10 cellular contexts compared by ENCODE assay signal in the genomic region with DNA sequence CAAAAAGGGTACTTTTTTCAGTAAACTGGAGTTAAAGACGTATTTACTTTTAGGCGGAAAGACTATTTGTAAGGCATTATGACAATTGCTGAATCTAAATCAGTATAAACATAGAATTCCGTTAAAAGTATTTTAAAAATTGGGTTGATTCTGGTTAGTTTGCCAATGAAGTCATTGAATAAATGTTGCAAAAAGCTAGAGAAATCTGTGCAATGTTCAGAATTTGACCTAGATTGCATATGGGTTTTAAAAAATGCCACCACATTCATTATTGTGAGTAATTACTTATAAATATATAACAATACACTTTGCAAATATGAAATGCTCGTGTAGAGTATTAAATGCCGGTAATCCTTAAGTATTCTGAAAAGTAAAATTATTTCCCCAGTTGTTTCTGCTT.
DNase-seq lines count a peak whose midpoint lies in the region; ATAC-seq and TF ChIP-seq lines count a peak whose summit lies in the region.
"Had no signal": no experiment of that assay in that cellular context is flagged by ENCODE, and none has a peak within 500 bp of the region (broad histone marks: within the 10 kb centered on the region; RNA-seq: fewer than 3 reads in every experiment).

No MANE protein-coding gene starts in this region.

- H3K4me3 ChIP-seq in mammary epithelial cell (replicated peaks in 1 of 3; ENCODE audit: insufficient read depth in 1 of 3, low read depth in 2 of 3, low read length in 3 of 3) (no peak overlapping the region), breast epithelium (no peak overlapping the region), adipocyte (ENCODE audit: low read length) (no peak overlapping the region)
- H3K4me3 ChIP-seq: HAP-1 had no signal

- H3K4me3 Mint-ChIP-seq in mesothelial cell of epicardium, result no peak overlapping the region

- H3K27me3 ChIP-seq in mammary epithelial cell (ENCODE audit: insufficient read depth, low read length) (no peaks in the 10 kb centered on the region), breast epithelium (no peaks in the 10 kb centered on the region), adipocyte (replicated peaks; ENCODE audit: control insufficient read depth, insufficient read depth, low read length) (peaks cover 15% of the 10 kb centered on the region)

- H2AFZ ChIP-seq in mammary epithelial cell (ENCODE audit: low read depth, low read length), result no peak overlapping the region

- TF ChIP-seq CTCF in mammary epithelial cell (conservative IDR thresholded peaks at IDR 0.05 in 1 of 2, IDR thresholded peaks at IDR 0.05 in 1 of 2; ENCODE audit: extremely low read depth in 1 of 2, insufficient read depth in 1 of 2, low read depth in 1 of 2, low read length in 2 of 2), result no peak
- no peak for TF ChIP-seq CTCF in breast epithelium (IDR thresholded peaks at IDR 0.05)
- TF ChIP-seq CTCF in mesothelial cell of epicardium (IDR thresholded peaks at IDR 0.05; ENCODE audit: unreplicated experiment), result no peak

- no peaks in the 10 kb centered on the region for H3K27me3 Mint-ChIP-seq in mesothelial cell of epicardium (ENCODE audit: low read depth)

- H3K9ac ChIP-seq in mammary epithelial cell (ENCODE audit: insufficient read depth, low read length) (no peak overlapping the region), adipocyte (ENCODE audit: low read length) (no peak overlapping the region)

- H3K9me3 ChIP-seq in mammary epithelial cell (replicated peaks; ENCODE audit: insufficient read depth, low read length) (no peaks in the 10 kb centered on the region), breast epithelium (no peaks in the 10 kb centered on the region), adipocyte (ENCODE audit: control insufficient read depth, low read length) (no peaks in the 10 kb centered on the region)
- H3K9me3 ChIP-seq: HAP-1 had no signal

- WGBS in mammary epithelial cell (ENCODE audit: low coverage, missing lambda C conversion rate), result 51% methylated on average over 5 of the region's 5 CpGs

- dilution Hi-C loops in mammary epithelial cell (cut with HindIII; ENCODE audit: low sequenced_read_pairs), result no loop called here

- H3K4me1 Mint-ChIP-seq in mesothelial cell of epicardium, result peaks cover 14% of the 10 kb centered on the region

- H3K36me3 ChIP-seq in mammary epithelial cell (ENCODE audit: insufficient read depth, low read length), result no peaks in the 10 kb centered on the region
- no peaks in the 10 kb centered on the region for H3K36me3 ChIP-seq in breast epithelium
- no peaks in the 10 kb centered on the region for H3K36me3 ChIP-seq in adipocyte (ENCODE audit: control insufficient read depth, insufficient read depth, low read length, severe bottlenecking)
- H3K36me3 ChIP-seq: HAP-1 had no signal

- CTCF ChIA-PET in mammary epithelial cell (lab: Charles Lee; ENCODE audit: low non-redundant PET), result interaction anchor here (1.3 kb wide), 1 partner anchor 88 kb away, joined by 14 read pairs; no protein-coding TSS in a partner anchor

- H3K4me1 ChIP-seq in mammary epithelial cell (ENCODE audit: insufficient read depth, low read length) (no peaks in the 10 kb centered on the region), breast epithelium (no peaks in the 10 kb centered on the region), adipocyte (ENCODE audit: control insufficient read depth, insufficient read depth, low read length) (no peaks in the 10 kb centered on the region)
- H3K4me1 ChIP-seq: HAP-1 had no signal

- peak overlapping the region; percentile 10 for H3K4me2 ChIP-seq in mammary epithelial cell (ENCODE audit: insufficient read depth, low read depth, low read length)

- no peaks in the 10 kb centered on the region for H4K20me1 ChIP-seq in mammary epithelial cell (ENCODE audit: insufficient read depth, low read length)

- H3K27ac Mint-ChIP-seq in mesothelial cell of epicardium, result peak overlapping the region; percentile 36
- H3K27ac Mint-ChIP-seq in activated naive CD4-positive, alpha-beta T cell treated with anti-CD3 and anti-CD28 coated beads, Interleukin-2, amount 50 U/mL, for 72 hours, result no peak overlapping the region

- DNase-seq in mammary epithelial cell (no peak), breast epithelium (ENCODE audit: low spot score in 2 of 2) (no peak), adipocyte (ENCODE audit: low read depth) (peak; percentile 57), mesothelial cell of epicardium (ENCODE audit: low spot score in 2 of 2, unreplicated experiment in 2 of 2) (no peak), hippocampal formation (lab: John Stamatoyannopoulos, UW) (no peak), COLO668 (lab: John Stamatoyannopoulos, UW; ENCODE audit: unreplicated experiment) (no peak)
- no peak for DNase-seq in activated naive CD4-positive, alpha-beta T cell treated with anti-CD3 and anti-CD28 coated beads, Interleukin-2, amount 50 U/mL, for 72 hours (ENCODE audit: low spot score in 2 of 2)
- DNase-seq: 8988T had no signal

- H3K9me3 Mint-ChIP-seq in mesothelial cell of epicardium, result no peaks in the 10 kb centered on the region
- no peaks in the 10 kb centered on the region for H3K9me3 Mint-ChIP-seq in activated naive CD4-positive, alpha-beta T cell treated with anti-CD3 and anti-CD28 coated beads, Interleukin-2, amount 50 U/mL, for 72 hours

- no peaks in the 10 kb centered on the region for H3K79me2 ChIP-seq in mammary epithelial cell (ENCODE audit: insufficient read depth, low read length)

- in situ Hi-C loops in mammary epithelial cell (cut with MboI; ENCODE audit: low sequenced_read_pairs in 2 of 2), result no loop called here

- peaks cover 3% of the 10 kb centered on the region for H3K36me3 Mint-ChIP-seq in mesothelial cell of epicardium
- no peaks in the 10 kb centered on the region for H3K36me3 Mint-ChIP-seq in activated naive CD4-positive, alpha-beta T cell treated with anti-CD3 and anti-CD28 coated beads, Interleukin-2, amount 50 U/mL, for 72 hours

- H3K27ac ChIP-seq in mammary epithelial cell (ENCODE audit: insufficient read depth, low read depth, low read length), result no peak overlapping the region
- H3K27ac ChIP-seq in breast epithelium, result no peak overlapping the region

- intact Hi-C loops in mammary epithelial cell (cut with micrococcal nuclease), result loop anchor here (1.0 to 5.0 kb wide), 2 partner anchors 47 to 88 kb away; no protein-coding TSS in a partner anchor
- intact Hi-C loops in breast epithelium (cut with DNase I; ENCODE audit: low total_unique reads), result no loop called here

- no TSS peak for BruUV-seq in mammary epithelial cell (replicated peaks; lab: Mats Ljungman, UMichigan)

- no peak for TF ChIP-seq POLR2A in breast epithelium (IDR thresholded peaks at IDR 0.05)

- no peak for ATAC-seq in activated naive CD4-positive, alpha-beta T cell treated with anti-CD3 and anti-CD28 coated beads, Interleukin-2, amount 50 U/mL, for 72 hours
- ATAC-seq in HG03039 (IDR thresholded peaks at IDR 0.05; ENCODE audit: unreplicated experiment), result no peak
